Comparison of ENCODE assay signal across 10 cellular contexts in the genomic region with DNA sequence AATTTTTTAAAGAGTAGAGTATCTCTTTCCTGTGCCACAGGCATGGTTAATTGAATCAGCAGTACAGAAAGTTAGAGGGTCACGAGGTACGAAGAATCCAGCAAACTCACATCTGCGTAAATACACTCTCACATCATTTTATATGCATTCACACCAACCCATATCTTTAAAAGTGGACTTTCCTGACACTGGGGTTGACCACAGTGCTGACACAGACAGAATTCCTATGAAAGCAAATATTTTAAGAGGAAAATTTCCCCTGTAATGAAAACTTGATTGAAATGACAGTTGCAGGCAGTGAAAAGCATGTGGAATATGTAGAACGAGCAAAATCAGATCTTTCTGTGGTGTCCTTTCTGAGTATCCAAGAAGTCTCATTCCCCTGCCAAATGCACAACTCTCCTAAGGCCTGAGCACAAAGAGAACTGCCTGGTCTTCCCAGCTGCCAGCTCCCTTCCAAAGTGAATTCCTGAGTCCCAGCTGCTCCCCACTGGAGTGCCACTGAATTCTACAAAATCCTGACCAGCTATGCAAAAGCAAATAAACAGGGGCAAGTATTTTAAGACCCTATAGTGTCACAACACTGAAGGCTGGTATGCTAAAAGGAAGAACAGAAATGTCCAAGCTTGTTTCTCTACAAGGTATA. TPM values are rescaled to one million over a fixed set of nuclear protein-coding genes. Genes with fewer than 3 reads are reported as not detected.
DNase-seq lines count a peak whose midpoint lies in the region; ATAC-seq, FAIRE-seq and TF ChIP-seq lines count a peak whose summit lies in the region.
"Had no signal": no experiment of that assay in that cellular context is flagged by ENCODE, and none has a peak within 500 bp of the region (broad histone marks: within the 10 kb centered on the region; RNA-seq: fewer than 3 reads in every experiment).

No MANE protein-coding gene starts in this region.

- peak; percentile 41 for FAIRE-seq in GM18507 (lab: Jason Lieb, UNC)

- DNase-seq in GM18507 (ENCODE audit: extremely low spot score, insufficient read length, low read depth): no peak
- DNase-seq in T-helper 17 cell: no peak
- DNase-seq in fibroblast of pulmonary artery (ENCODE audit: low read depth): peak; percentile 31
- no peak for DNase-seq in KG1 (lab: John Stamatoyannopoulos, UW)
- DNase-seq in HEK293T (ENCODE audit: extremely low spot score): no peak
- no peak for DNase-seq in NCI-H2107 (lab: John Stamatoyannopoulos, UW)
- DNase-seq: SW 1271 had no signal

- peak overlapping the region; percentile 6 for H3K9ac ChIP-seq in skeletal muscle satellite cell (ENCODE audit: low read depth, low read length)

- peak overlapping the region; percentile 21 for H3K4me2 ChIP-seq in skeletal muscle satellite cell (ENCODE audit: low read length)

- peaks cover 34% of the 10 kb centered on the region for H3K4me1 Mint-ChIP-seq in T-helper 17 cell

- peak overlapping the region; percentile 76 for H3K4me3 Mint-ChIP-seq in T-helper 17 cell

- H3K36me3 ChIP-seq in skeletal muscle satellite cell (ENCODE audit: insufficient read depth, low read length): no peaks in the 10 kb centered on the region

- no peak for TF ChIP-seq CTCF in fibroblast of pulmonary artery (IDR thresholded peaks at IDR 0.05; ENCODE audit: low read length, missing control alignments)

- no peaks in the 10 kb centered on the region for H3K36me3 Mint-ChIP-seq in T-helper 17 cell (ENCODE audit: low read depth)

- H3K4me1 ChIP-seq in skeletal muscle satellite cell (ENCODE audit: control insufficient read depth, insufficient read depth, low read length): peaks cover 35% of the 10 kb centered on the region

- H3K27me3 ChIP-seq in skeletal muscle satellite cell (ENCODE audit: control insufficient read depth, insufficient read depth, low read length): no peaks in the 10 kb centered on the region

- no peak overlapping the region for H3K4me3 ChIP-seq in fibroblast of pulmonary artery (replicated peaks; ENCODE audit: low read depth, low read length)
- no peak overlapping the region for H3K4me3 ChIP-seq in skeletal muscle satellite cell (ENCODE audit: low read length)

- POLR2A ChIA-PET in HEK293T (lab: Yijun Ruan, JAX): no interaction called here

- ATAC-seq in T-helper 17 cell (no peak), GM21825 (IDR thresholded peaks at IDR 0.05; ENCODE audit: unreplicated experiment) (no peak)

- CTCF ChIA-PET in HEK293T (lab: Yijun Ruan, JAX): no interaction called here

- H3K9me3 ChIP-seq in T-helper 17 cell (ENCODE audit: control insufficient read depth, low read length, poor library complexity, severe bottlenecking): no peaks in the 10 kb centered on the region
- no peaks in the 10 kb centered on the region for H3K9me3 ChIP-seq in skeletal muscle satellite cell (replicated peaks; ENCODE audit: low read length)

- H3K27ac Mint-ChIP-seq in T-helper 17 cell: peak overlapping the region; percentile 99

- no peaks in the 10 kb centered on the region for H3K27me3 Mint-ChIP-seq in T-helper 17 cell

TF ChIP-seq in HEK293T, 16 proteins besides CTCF, POLR2A, EP300 and RAD21:
- TF ChIP-seq, protein P1, sequence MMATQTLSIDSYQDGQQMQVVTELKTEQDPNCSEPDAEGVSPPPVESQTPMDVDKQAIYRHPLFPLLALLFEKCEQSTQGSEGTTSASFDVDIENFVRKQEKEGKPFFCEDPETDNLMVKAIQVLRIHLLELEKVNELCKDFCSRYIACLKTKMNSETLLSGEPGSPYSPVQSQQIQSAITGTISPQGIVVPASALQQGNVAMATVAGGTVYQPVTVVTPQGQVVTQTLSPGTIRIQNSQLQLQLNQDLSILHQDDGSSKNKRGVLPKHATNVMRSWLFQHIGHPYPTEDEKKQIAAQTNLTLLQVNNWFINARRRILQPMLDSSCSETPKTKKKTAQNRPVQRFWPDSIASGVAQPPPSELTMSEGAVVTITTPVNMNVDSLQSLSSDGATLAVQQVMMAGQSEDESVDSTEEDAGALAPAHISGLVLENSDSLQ (IDR thresholded peaks at IDR 0.05): no peak
- TF ChIP-seq FOXM1 (IDR thresholded peaks at IDR 0.05; ENCODE audit: borderline replicate concordance): no peak
- no peak for TF ChIP-seq BHLHE40 (IDR thresholded peaks at IDR 0.05; ENCODE audit: borderline replicate concordance)
- TF ChIP-seq ZNF384 (IDR thresholded peaks at IDR 0.05): no peak
- TF ChIP-seq FOXK2 (IDR thresholded peaks at IDR 0.05): no peak
- TF ChIP-seq L3MBTL2 (conservative IDR thresholded peaks at IDR 0.05): no peak
- TF ChIP-seq SUZ12 (IDR thresholded peaks at IDR 0.05): no peak
- no peak for TF ChIP-seq CTBP1 (IDR thresholded peaks at IDR 0.05; ENCODE audit: borderline replicate concordance)
- no peak for TF ChIP-seq ELF4 (IDR thresholded peaks at IDR 0.05)
- TF ChIP-seq ARNT (IDR thresholded peaks at IDR 0.05): no peak
- no peak for TF ChIP-seq HDGF (IDR thresholded peaks at IDR 0.05; ENCODE audit: borderline replicate concordance)
- TF ChIP-seq TARDBP (IDR thresholded peaks at IDR 0.05): no peak

RNA-seq across cellular contexts. Expression of a gene that starts 50.5 kb away (rescaled TPM):
- total RNA-seq in T-helper 17 cell: not detected
- total RNA-seq in skeletal muscle satellite cell (2012; rRNA removed): under 0.01 TPM in 2 replicates
- total RNA-seq: G401 had no signal
